In genomic region chr11:79492008-79492407, GRCh38 we compare ENCODE assay signal across 26 cellular contexts. TPM values are rescaled to one million over a fixed set of nuclear protein-coding genes. Genes with fewer than 3 reads are reported as not detected.
"Had no signal": no experiment of that assay in that cellular context is flagged by ENCODE, and none has a peak within 500 bp of the region (broad histone marks: within the 10 kb centered on the region; RNA-seq: fewer than 3 reads in every experiment).

No MANE protein-coding gene starts in this region.

- H3K27ac ChIP-seq: coronary artery, dorsolateral prefrontal cortex, esophagus muscularis mucosa, foreskin keratinocyte, gastroesophageal sphincter, heart left ventricle, hepatocyte, left lung, lower lobe of right lung had no signal

- H3K4me3 Mint-ChIP-seq: immature natural killer cell, mesothelial cell of epicardium, naive B cell had no signal

- H3K27ac Mint-ChIP-seq: immature natural killer cell, mesothelial cell of epicardium had no signal

- H2AFZ ChIP-seq: hepatocyte had no signal

- ATAC-seq: foreskin keratinocyte, gastroesophageal sphincter, heart left ventricle, left colon, left lung, lower lobe of right lung, mucosa of descending colon had no signal

- H3K27me3 ChIP-seq: esophagus muscularis mucosa, foreskin keratinocyte, hepatocyte, left lung had no signal

- H3K4me1 Mint-ChIP-seq: immature natural killer cell had no signal

- H3K36me3 ChIP-seq: esophagus muscularis mucosa, gastroesophageal sphincter, heart left ventricle, left lung, lower lobe of right lung had no signal

- H3K36me3 Mint-ChIP-seq: immature natural killer cell, mesothelial cell of epicardium, naive B cell had no signal

- FAIRE-seq: colon, endothelial cell of umbilical vein, frontal cortex, kidney had no signal

- H3K4me3 ChIP-seq: coronary artery, dorsolateral prefrontal cortex, esophagus muscularis mucosa, gastroesophageal sphincter, heart left ventricle, hepatocyte, left lung, lower lobe of right lung, mucosa of descending colon had no signal

- DNase-seq: dermis blood vessel endothelial cell; dorsolateral prefrontal cortex; effector CD4-positive, alpha-beta T cell; effector memory CD4-positive, alpha-beta T cell; foreskin keratinocyte; heart left ventricle; hypothalamus; immature natural killer cell; islet precursor cell; kidney; kidney glomerular epithelial cell; left colon; left lung; lower lobe of right lung; mesenchymal stem cell; mucosa of descending colon; naive B cell had no signal

- H3K4me2 ChIP-seq: hepatocyte had no signal

- H3K4me1 ChIP-seq: foreskin keratinocyte, gastroesophageal sphincter, heart left ventricle, left lung, lower lobe of right lung had no signal

- H3K9me3 ChIP-seq: esophagus muscularis mucosa, lower lobe of right lung, mucosa of descending colon had no signal

- H3K79me2 ChIP-seq: hepatocyte had no signal

RNA-seq across cellular contexts. Expression of gene TENM4, which starts 51.2 kb away (rescaled TPM):
- total RNA-seq: lung microvascular endothelial cell had no signal
- polyA plus RNA-seq: immature natural killer cell had no signal
